ENCODE assay signal across 8 cellular contexts in genomic region chr18:28176674-28176932, GRCh38. TPM values are rescaled to one million over a fixed set of nuclear protein-coding genes. Genes with fewer than 3 reads are reported as not detected.
DNase-seq lines count a peak whose midpoint lies in the region; ATAC-seq and TF ChIP-seq lines count a peak whose summit lies in the region.

No MANE protein-coding gene starts in this region.

- H3K36me3 ChIP-seq in HUES48 (ENCODE audit: control insufficient read depth, insufficient read depth, low read length): no peaks in the 10 kb centered on the region

- H3K27me3 Mint-ChIP-seq in effector memory CD8-positive, alpha-beta T cell: peaks cover 24 to 36% of the 10 kb centered on the region in 2 donors
- H3K27me3 Mint-ChIP-seq in natural killer cell (ENCODE audit: low read depth in 2 of 2): peaks cover 36 to 57% of the 10 kb centered on the region in 2 donors

- DNase-seq in AG04450 (ENCODE audit: low read depth, low spot score): no peak
- DNase-seq in effector memory CD8-positive, alpha-beta T cell: no peak
- DNase-seq in natural killer cell: no peak
- DNase-seq in cerebellum (ENCODE audit: low spot score): no peak
- no peak for DNase-seq in NCI-H82 (lab: John Stamatoyannopoulos, UW)

- peak overlapping the region; percentile 74 to 75 for H3K4me3 Mint-ChIP-seq in effector memory CD8-positive, alpha-beta T cell
- peak overlapping the region; percentile 89 for H3K4me3 Mint-ChIP-seq in natural killer cell

- no peak overlapping the region for H3K27ac Mint-ChIP-seq in effector memory CD8-positive, alpha-beta T cell
- no peak overlapping the region for H3K27ac Mint-ChIP-seq in natural killer cell

- H3K9me3 Mint-ChIP-seq in effector memory CD8-positive, alpha-beta T cell: peaks cover 0 to 5% of the 10 kb centered on the region in 2 donors
- peaks cover 0 to 2% of the 10 kb centered on the region in 2 donors for H3K9me3 Mint-ChIP-seq in natural killer cell

- peaks cover 51% of the 10 kb centered on the region for H3K4me1 ChIP-seq in HUES48 (ENCODE audit: control insufficient read depth, insufficient read depth, low read length)

- POLR2A ChIA-PET in AG04450 (lab: Yijun Ruan, JAX): interaction anchor here (0.6 to 0.8 kb wide), 2 partner anchors 17 to 95 kb away, joined by 3 to 7 read pairs; no protein-coding TSS in a partner anchor

- intact Hi-C loops in natural killer cell (cut with micrococcal nuclease): no loop called here

- H3K4me1 Mint-ChIP-seq in effector memory CD8-positive, alpha-beta T cell (ENCODE audit: low read depth in 2 of 2): peaks cover 0 to 5% of the 10 kb centered on the region in 2 donors
- peaks cover 11 to 15% of the 10 kb centered on the region in 2 donors for H3K4me1 Mint-ChIP-seq in natural killer cell

- CTCF ChIA-PET in AG04450 (lab: Charles Lee): interaction anchor here (0.6 kb wide), 1 partner anchor 220 kb away, joined by 3 read pairs; no protein-coding TSS in a partner anchor

- H3K36me3 Mint-ChIP-seq in effector memory CD8-positive, alpha-beta T cell (ENCODE audit: insufficient read depth): peaks cover 4% of the 10 kb centered on the region
- peaks cover 15% of the 10 kb centered on the region for H3K36me3 Mint-ChIP-seq in natural killer cell

- no peaks in the 10 kb centered on the region for H3K27me3 ChIP-seq in AG04450 (ENCODE audit: control insufficient read depth, insufficient read depth, low read length)
- H3K27me3 ChIP-seq in HUES48 (ENCODE audit: control insufficient read depth, insufficient read depth, low read length): peaks cover 52% of the 10 kb centered on the region

- H3K9me3 ChIP-seq in AG04450 (ENCODE audit: control insufficient read depth, insufficient read depth, low read length) (no peaks in the 10 kb centered on the region; the same call in 1 of the 2 replicates), HUES48 (ENCODE audit: control insufficient read depth, insufficient read depth, low read length) (no peaks in the 10 kb centered on the region)

- no peak for TF ChIP-seq CTCF in AG04450 (IDR thresholded peaks at IDR 0.05; ENCODE audit: low read depth, low read length)
- no peak for TF ChIP-seq CTCF in natural killer cell (IDR thresholded peaks at IDR 0.05)

- ATAC-seq in effector memory CD8-positive, alpha-beta T cell (replicated peaks): peak; percentile 15
- peak in 1 of 3 donors; percentile 18 for ATAC-seq in natural killer cell
- ATAC-seq in HG03159 (IDR thresholded peaks at IDR 0.05; ENCODE audit: unreplicated experiment): no peak
- ATAC-seq in GM21526 (IDR thresholded peaks at IDR 0.05; ENCODE audit: low FRiP score, unreplicated experiment): no peak

- no peak overlapping the region for H3K9ac ChIP-seq in HUES48 (ENCODE audit: low read depth, low read length)

- H3K4me3 ChIP-seq in AG04450 (ENCODE audit: low read depth, low read length) (peak overlapping the region; percentile 76), HUES48 (ENCODE audit: low read depth, low read length) (peak overlapping the region; percentile 89)

- H3K27ac ChIP-seq in AG04450 (ENCODE audit: low read depth, low read length) (no peak overlapping the region), HUES48 (ENCODE audit: low read depth, low read length) (peak overlapping the region; percentile 93)

RNA-seq across cellular contexts. Expression of gene CDH2, which starts 0.3 kb away (rescaled TPM):
- polyA plus RNA-seq in AG04450 (2011; rRNA removed): 42.6 and 45.9 TPM in 2 replicates
- polyA minus RNA-seq in AG04450 (2011; rRNA and poly(A)+ RNA removed): 51.4 and 55.2 TPM in 2 replicates
- total RNA-seq in natural killer cell (under 1 TPM; 0.09 to 0.35 (median 0.26) TPM), cerebellum (134 TPM)

Comparison
In these comparisons a context has a peak if more than half of its experiments do, and no peak if none do; other contexts are left out.
1. RNA of gene CDH2, which starts 0.3 kb away (total RNA-seq): 134 TPM in cerebellum (single experiment); 0.09 to 0.35 TPM in natural killer cell; every median in the first group is over 10 times any median in the second.